In the genomic region with DNA sequence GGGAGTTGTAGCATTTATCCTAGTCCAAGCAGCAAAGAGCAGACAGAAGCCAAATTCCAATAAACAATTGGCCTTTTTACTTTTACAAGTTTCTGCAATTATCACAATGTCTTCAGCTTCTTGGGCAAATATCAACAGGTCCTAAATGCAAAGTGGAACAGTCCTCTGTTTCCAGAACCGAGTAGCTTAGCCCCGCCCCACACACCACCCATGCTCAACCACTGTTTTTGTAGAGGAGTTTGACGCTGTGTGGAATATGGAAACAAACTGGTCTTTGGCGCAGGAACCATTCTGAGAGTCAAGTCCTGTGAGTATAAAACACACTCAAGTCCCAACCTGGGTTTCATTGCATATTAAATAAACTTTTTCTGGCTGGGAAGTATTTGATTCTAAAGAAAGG, we compare ENCODE assay signal across 1 cellular context.
TF ChIP-seq lines count a peak whose summit lies in the region.

No MANE protein-coding gene starts in this region.

TF ChIP-seq in GM23338, 12 proteins besides CTCF, POLR2A, EP300 and RAD21 (continued from another document):
- TF ChIP-seq, protein P1, sequence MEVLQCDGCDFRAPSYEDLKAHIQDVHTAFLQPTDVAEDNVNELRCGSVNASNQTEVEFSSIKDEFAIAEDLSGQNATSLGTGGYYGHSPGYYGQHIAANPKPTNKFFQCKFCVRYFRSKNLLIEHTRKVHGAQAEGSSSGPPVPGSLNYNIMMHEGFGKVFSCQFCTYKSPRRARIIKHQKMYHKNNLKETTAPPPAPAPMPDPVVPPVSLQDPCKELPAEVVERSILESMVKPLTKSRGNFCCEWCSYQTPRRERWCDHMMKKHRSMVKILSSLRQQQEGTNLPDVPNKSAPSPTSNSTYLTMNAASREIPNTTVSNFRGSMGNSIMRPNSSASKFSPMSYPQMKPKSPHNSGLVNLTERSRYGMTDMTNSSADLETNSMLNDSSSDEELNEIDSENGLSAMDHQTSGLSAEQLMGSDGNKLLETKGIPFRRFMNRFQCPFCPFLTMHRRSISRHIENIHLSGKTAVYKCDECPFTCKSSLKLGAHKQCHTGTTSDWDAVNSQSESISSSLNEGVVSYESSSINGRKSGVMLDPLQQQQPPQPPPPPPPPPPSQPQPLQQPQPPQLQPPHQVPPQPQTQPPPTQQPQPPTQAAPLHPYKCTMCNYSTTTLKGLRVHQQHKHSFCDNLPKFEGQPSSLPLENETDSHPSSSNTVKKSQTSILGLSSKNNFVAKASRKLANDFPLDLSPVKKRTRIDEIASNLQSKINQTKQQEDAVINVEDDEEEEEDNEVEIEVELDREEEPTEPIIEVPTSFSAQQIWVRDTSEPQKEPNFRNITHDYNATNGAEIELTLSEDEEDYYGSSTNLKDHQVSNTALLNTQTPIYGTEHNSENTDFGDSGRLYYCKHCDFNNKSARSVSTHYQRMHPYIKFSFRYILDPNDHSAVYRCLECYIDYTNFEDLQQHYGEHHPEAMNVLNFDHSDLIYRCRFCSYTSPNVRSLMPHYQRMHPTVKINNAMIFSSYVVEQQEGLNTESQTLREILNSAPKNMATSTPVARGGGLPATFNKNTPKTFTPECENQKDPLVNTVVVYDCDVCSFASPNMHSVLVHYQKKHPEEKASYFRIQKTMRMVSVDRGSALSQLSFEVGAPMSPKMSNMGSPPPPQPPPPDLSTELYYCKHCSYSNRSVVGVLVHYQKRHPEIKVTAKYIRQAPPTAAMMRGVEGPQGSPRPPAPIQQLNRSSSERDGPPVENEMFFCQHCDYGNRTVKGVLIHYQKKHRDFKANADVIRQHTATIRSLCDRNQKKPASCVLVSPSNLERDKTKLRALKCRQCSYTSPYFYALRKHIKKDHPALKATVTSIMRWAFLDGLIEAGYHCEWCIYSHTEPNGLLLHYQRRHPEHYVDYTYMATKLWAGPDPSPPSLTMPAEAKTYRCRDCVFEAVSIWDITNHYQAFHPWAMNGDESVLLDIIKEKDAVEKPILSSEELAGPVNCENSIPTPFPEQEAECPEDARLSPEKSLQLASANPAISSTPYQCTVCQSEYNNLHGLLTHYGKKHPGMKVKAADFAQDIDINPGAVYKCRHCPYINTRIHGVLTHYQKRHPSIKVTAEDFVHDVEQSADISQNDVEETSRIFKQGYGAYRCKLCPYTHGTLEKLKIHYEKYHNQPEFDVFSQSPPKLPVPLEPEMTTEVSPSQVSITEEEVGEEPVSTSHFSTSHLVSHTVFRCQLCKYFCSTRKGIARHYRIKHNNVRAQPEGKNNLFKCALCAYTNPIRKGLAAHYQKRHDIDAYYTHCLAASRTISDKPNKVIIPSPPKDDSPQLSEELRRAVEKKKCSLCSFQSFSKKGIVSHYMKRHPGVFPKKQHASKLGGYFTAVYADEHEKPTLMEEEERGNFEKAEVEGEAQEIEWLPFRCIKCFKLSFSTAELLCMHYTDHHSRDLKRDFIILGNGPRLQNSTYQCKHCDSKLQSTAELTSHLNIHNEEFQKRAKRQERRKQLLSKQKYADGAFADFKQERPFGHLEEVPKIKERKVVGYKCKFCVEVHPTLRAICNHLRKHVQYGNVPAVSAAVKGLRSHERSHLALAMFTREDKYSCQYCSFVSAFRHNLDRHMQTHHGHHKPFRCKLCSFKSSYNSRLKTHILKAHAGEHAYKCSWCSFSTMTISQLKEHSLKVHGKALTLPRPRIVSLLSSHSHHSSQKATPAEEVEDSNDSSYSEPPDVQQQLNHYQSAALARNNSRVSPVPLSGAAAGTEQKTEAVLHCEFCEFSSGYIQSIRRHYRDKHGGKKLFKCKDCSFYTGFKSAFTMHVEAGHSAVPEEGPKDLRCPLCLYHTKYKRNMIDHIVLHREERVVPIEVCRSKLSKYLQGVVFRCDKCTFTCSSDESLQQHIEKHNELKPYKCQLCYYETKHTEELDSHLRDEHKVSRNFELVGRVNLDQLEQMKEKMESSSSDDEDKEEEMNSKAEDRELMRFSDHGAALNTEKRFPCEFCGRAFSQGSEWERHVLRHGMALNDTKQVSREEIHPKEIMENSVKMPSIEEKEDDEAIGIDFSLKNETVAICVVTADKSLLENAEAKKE (CRISPR knock-in tag; IDR thresholded peaks at IDR 0.05): no peak
- TF ChIP-seq EZH2phosphoT487 (IDR thresholded peaks at IDR 0.05; ENCODE audit: unreplicated experiment) (no peak), ZNF114 (CRISPR knock-in tag; IDR thresholded peaks at IDR 0.05) (no peak), CREB1 (CRISPR knock-in tag; IDR thresholded peaks at IDR 0.05; ENCODE audit: low read depth) (no peak), NANOG (IDR thresholded peaks at IDR 0.05; ENCODE audit: borderline replicate concordance) (no peak), POLR2AphosphoS5 (IDR thresholded peaks at IDR 0.05; ENCODE audit: low read depth) (no peak)
- TF ChIP-seq, protein P2, sequence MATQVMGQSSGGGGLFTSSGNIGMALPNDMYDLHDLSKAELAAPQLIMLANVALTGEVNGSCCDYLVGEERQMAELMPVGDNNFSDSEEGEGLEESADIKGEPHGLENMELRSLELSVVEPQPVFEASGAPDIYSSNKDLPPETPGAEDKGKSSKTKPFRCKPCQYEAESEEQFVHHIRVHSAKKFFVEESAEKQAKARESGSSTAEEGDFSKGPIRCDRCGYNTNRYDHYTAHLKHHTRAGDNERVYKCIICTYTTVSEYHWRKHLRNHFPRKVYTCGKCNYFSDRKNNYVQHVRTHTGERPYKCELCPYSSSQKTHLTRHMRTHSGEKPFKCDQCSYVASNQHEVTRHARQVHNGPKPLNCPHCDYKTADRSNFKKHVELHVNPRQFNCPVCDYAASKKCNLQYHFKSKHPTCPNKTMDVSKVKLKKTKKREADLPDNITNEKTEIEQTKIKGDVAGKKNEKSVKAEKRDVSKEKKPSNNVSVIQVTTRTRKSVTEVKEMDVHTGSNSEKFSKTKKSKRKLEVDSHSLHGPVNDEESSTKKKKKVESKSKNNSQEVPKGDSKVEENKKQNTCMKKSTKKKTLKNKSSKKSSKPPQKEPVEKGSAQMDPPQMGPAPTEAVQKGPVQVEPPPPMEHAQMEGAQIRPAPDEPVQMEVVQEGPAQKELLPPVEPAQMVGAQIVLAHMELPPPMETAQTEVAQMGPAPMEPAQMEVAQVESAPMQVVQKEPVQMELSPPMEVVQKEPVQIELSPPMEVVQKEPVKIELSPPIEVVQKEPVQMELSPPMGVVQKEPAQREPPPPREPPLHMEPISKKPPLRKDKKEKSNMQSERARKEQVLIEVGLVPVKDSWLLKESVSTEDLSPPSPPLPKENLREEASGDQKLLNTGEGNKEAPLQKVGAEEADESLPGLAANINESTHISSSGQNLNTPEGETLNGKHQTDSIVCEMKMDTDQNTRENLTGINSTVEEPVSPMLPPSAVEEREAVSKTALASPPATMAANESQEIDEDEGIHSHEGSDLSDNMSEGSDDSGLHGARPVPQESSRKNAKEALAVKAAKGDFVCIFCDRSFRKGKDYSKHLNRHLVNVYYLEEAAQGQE (IDR thresholded peaks at IDR 0.05; ENCODE audit: unreplicated experiment): no peak
- TF ChIP-seq, protein P3, sequence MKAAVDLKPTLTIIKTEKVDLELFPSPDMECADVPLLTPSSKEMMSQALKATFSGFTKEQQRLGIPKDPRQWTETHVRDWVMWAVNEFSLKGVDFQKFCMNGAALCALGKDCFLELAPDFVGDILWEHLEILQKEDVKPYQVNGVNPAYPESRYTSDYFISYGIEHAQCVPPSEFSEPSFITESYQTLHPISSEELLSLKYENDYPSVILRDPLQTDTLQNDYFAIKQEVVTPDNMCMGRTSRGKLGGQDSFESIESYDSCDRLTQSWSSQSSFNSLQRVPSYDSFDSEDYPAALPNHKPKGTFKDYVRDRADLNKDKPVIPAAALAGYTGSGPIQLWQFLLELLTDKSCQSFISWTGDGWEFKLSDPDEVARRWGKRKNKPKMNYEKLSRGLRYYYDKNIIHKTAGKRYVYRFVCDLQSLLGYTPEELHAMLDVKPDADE (IDR thresholded peaks at IDR 0.05): no peak
TF ChIP-seq in GM23338: peak in this region for 0.
